In the genomic region with DNA sequence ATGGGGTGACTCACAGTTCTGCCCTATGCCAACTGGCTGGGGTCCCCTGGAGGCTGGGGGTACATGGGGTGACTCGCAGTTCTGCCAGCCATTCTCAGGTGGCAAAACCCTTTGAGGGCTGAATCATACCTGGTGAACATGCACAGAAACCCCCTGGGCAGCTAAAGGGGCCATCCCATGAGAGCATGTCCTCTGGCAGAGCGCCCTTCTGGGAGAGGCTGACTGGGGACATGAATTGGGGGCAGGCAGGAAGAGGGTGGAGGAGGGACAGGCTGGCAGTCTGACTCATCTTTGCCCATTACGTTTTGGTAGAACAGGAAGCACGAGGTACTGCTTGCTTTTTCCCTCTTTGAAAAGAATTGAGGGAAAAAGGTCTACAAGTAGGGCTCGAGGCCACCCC, we compare ENCODE assay signal across 10 cellular contexts. TPM values are rescaled to one million over a fixed set of nuclear protein-coding genes. Genes with fewer than 3 reads are reported as not detected.
DNase-seq lines count a peak whose midpoint lies in the region; ATAC-seq and TF ChIP-seq lines count a peak whose summit lies in the region.
"Had no signal": no experiment of that assay in that cellular context is flagged by ENCODE, and none has a peak within 500 bp of the region (broad histone marks: within the 10 kb centered on the region; RNA-seq: fewer than 3 reads in every experiment).

No MANE protein-coding gene starts in this region.

- ATAC-seq in GM19035 (IDR thresholded peaks at IDR 0.05; ENCODE audit: unreplicated experiment) (no peak), HG03520 (IDR thresholded peaks at IDR 0.05; ENCODE audit: unreplicated experiment) (no peak), HG02623 (IDR thresholded peaks at IDR 0.05; ENCODE audit: unreplicated experiment) (no peak)
- ATAC-seq: gastroesophageal sphincter had no signal

- H3K9me3 ChIP-seq in spleen: no peaks in the 10 kb centered on the region
- no peaks in the 10 kb centered on the region for H3K9me3 ChIP-seq in MM.1S (replicated peaks; ENCODE audit: insufficient read depth, low read length)
- H3K9me3 ChIP-seq: gastroesophageal sphincter had no signal

- H3K27me3 ChIP-seq in spleen (replicated peaks in 1 of 7): no peaks in the 10 kb centered on the region
- H3K27me3 ChIP-seq in MM.1S (replicated peaks; ENCODE audit: insufficient read depth, low read length): no peaks in the 10 kb centered on the region
- H3K27me3 ChIP-seq: brain microvascular endothelial cell, gastroesophageal sphincter had no signal

- intact Hi-C loops in spleen (cut with DNase I; ENCODE audit: low total_unique reads): no loop called here

- TF ChIP-seq POLR2A in spleen (IDR thresholded peaks at IDR 0.05): no peak

- H3K9me3 Mint-ChIP-seq in T-helper 1 cell treated with Interleukin-12 subunit alpha and Interleukin-12 subunit beta and Interleukin-4 antibody, amounts not matched to agents 30 μg/mL and 1 μg/mL, for 36 hours: no peaks in the 10 kb centered on the region
- H3K9me3 Mint-ChIP-seq in activated naive CD4-positive, alpha-beta T cell treated with anti-CD3 and anti-CD28 coated beads, Interleukin-2, amount 10 ng/mL, durations not matched to agents 7 days and 5 days: no peaks in the 10 kb centered on the region

- H3K4me3 ChIP-seq in spleen: no peak overlapping the region
- H3K4me3 ChIP-seq in MM.1S (ENCODE audit: low read length): no peak overlapping the region
- H3K4me3 ChIP-seq: gastroesophageal sphincter had no signal

- H3K36me3 ChIP-seq in spleen (peaks cover 0 to 85% (median 37%) of the 10 kb centered on the region in 6 donors), MM.1S (replicated peaks; ENCODE audit: insufficient read depth, low read length) (no peaks in the 10 kb centered on the region)
- H3K36me3 ChIP-seq: brain microvascular endothelial cell had no signal

- peaks cover 83% of the 10 kb centered on the region for H3K36me3 Mint-ChIP-seq in T-helper 1 cell treated with Interleukin-12 subunit alpha and Interleukin-12 subunit beta and Interleukin-4 antibody, amounts not matched to agents 30 μg/mL and 1 μg/mL, for 36 hours (ENCODE audit: low read depth)
- peaks cover 93% of the 10 kb centered on the region for H3K36me3 Mint-ChIP-seq in activated naive CD4-positive, alpha-beta T cell treated with anti-CD3 and anti-CD28 coated beads, Interleukin-2, amount 10 ng/mL, durations not matched to agents 7 days and 5 days

- H3K4me1 Mint-ChIP-seq in T-helper 1 cell treated with Interleukin-12 subunit alpha and Interleukin-12 subunit beta and Interleukin-4 antibody, amounts not matched to agents 30 μg/mL and 1 μg/mL, for 36 hours (ENCODE audit: low read depth): peaks cover 71% of the 10 kb centered on the region
- peaks cover 83% of the 10 kb centered on the region for H3K4me1 Mint-ChIP-seq in activated naive CD4-positive, alpha-beta T cell treated with anti-CD3 and anti-CD28 coated beads, Interleukin-2, amount 10 ng/mL, durations not matched to agents 7 days and 5 days

- no peak overlapping the region for H3K4me3 Mint-ChIP-seq in T-helper 1 cell treated with Interleukin-12 subunit alpha and Interleukin-12 subunit beta and Interleukin-4 antibody, amounts not matched to agents 30 μg/mL and 1 μg/mL, for 36 hours
- H3K4me3 Mint-ChIP-seq in activated naive CD4-positive, alpha-beta T cell treated with anti-CD3 and anti-CD28 coated beads, Interleukin-2, amount 10 ng/mL, durations not matched to agents 7 days and 5 days: no peak overlapping the region

- CTCF ChIA-PET in activated naive CD4-positive, alpha-beta T cell treated with anti-CD3 and anti-CD28 coated beads, Interleukin-2, amount 10 ng/mL, durations not matched to agents 7 days and 5 days (lab: Charles Lee): interaction anchor here (1.0 kb wide), 1 partner anchor 13 kb away, joined by 3 read pairs; no protein-coding TSS in a partner anchor

- peak overlapping the region; percentile 70 for H3K27ac Mint-ChIP-seq in T-helper 1 cell treated with Interleukin-12 subunit alpha and Interleukin-12 subunit beta and Interleukin-4 antibody, amounts not matched to agents 30 μg/mL and 1 μg/mL, for 36 hours
- H3K27ac Mint-ChIP-seq in activated naive CD4-positive, alpha-beta T cell treated with anti-CD3 and anti-CD28 coated beads, Interleukin-2, amount 10 ng/mL, durations not matched to agents 7 days and 5 days: peak overlapping the region; percentile 79

- H3K9ac ChIP-seq in MM.1S (ENCODE audit: low read length): no peak overlapping the region

- no peaks in the 10 kb centered on the region for H3K9me2 ChIP-seq in MM.1S (replicated peaks; ENCODE audit: insufficient read depth, low read length)

- DNase-seq in H4 (ENCODE audit: low spot score): peak; percentile 41
- peak; percentile 50 for DNase-seq in activated naive CD4-positive, alpha-beta T cell treated with anti-CD3 and anti-CD28 coated beads, Interleukin-2, amount 10 ng/mL, durations not matched to agents 7 days and 5 days
- no peak for DNase-seq in spleen
- no peak for DNase-seq in MM.1S
- DNase-seq: brain microvascular endothelial cell had no signal

- H2AFZ ChIP-seq in MM.1S (ENCODE audit: low read length): no peak overlapping the region

- no peaks in the 10 kb centered on the region for H3K27me3 Mint-ChIP-seq in T-helper 1 cell treated with Interleukin-12 subunit alpha and Interleukin-12 subunit beta and Interleukin-4 antibody, amounts not matched to agents 30 μg/mL and 1 μg/mL, for 36 hours (ENCODE audit: low read depth)
- H3K27me3 Mint-ChIP-seq in activated naive CD4-positive, alpha-beta T cell treated with anti-CD3 and anti-CD28 coated beads, Interleukin-2, amount 10 ng/mL, durations not matched to agents 7 days and 5 days: no peaks in the 10 kb centered on the region

- TF ChIP-seq CTCF in spleen (IDR thresholded peaks at IDR 0.05 in 8 of 11, conservative IDR thresholded peaks at IDR 0.05 in 3 of 11) (no peak), MM.1S (IDR thresholded peaks at IDR 0.05; ENCODE audit: low read length) (no peak)

- no peaks in the 10 kb centered on the region for H3K79me2 ChIP-seq in MM.1S (ENCODE audit: low read length)

- 38 to 47% (median 44%) methylated on average over 5 of the region's 5 CpGs for WGBS in spleen, 5 donors

- H3K4me2 ChIP-seq in MM.1S (ENCODE audit: low read depth, low read length): no peak overlapping the region

- no peaks in the 10 kb centered on the region for H4K20me1 ChIP-seq in MM.1S (ENCODE audit: insufficient read depth, low read length)

- H3K27ac ChIP-seq in spleen (peak overlapping the region in 6 of 8 donors; percentile 34 to 81 (median 60)), MM.1S (ENCODE audit: low read length) (no peak overlapping the region)
- H3K27ac ChIP-seq: brain microvascular endothelial cell, gastroesophageal sphincter had no signal

- H3K4me1 ChIP-seq in spleen (peaks cover 0 to 68% (median 21%) of the 10 kb centered on the region in 6 donors), MM.1S (ENCODE audit: low read length) (peaks cover 5% of the 10 kb centered on the region)

- H3F3A ChIP-seq in MM.1S (ENCODE audit: insufficient read depth, low read length): no peaks in the 10 kb centered on the region

RNA-seq across cellular contexts. Expression of gene TRAF1, which starts 16.7 kb away (rescaled TPM):
- total RNA-seq in H4 (2014; rRNA removed; shearing (Covaris generic)): 0.21 TPM in 2 replicates
- 10 to 100 TPM; 11.9 to 29.2 (median 22.4) TPM for total RNA-seq in spleen
- polyA plus RNA-seq in spleen: 10 to 100 TPM in 2 of 3 donors, 1 to 10 TPM in 1; 8.6 to 13.0 (median 10.2) TPM

RNA-seq across cellular contexts. Expression of gene PHF19, which starts 32.9 kb away (rescaled TPM):
- total RNA-seq in H4 (2014; rRNA removed; shearing (Covaris generic)): 52.7 and 66.6 TPM in 2 replicates
- total RNA-seq in spleen: 10 to 100 TPM; 33.4 to 53.0 (median 40.5) TPM
- polyA plus RNA-seq in spleen: 10 to 100 TPM; 12.6 to 29.4 (median 27.7) TPM

Comparison
In these comparisons a context has a peak if more than half of its experiments do, and no peak if none do; other contexts are left out.
1. DNase-seq: peak in H4 (single experiment) and activated naive CD4-positive, alpha-beta T cell treated with anti-CD3 and anti-CD28 coated beads, Interleukin-2, amount 10 ng/mL, durations not matched to agents 7 days and 5 days (single experiment); none in spleen (single experiment) and MM.1S (single experiment).
2. RNA of gene TRAF1, which starts 16.7 kb away (total RNA-seq): 11.9 to 29.2 TPM in spleen; 0.21 TPM in H4; every median in the first group is over 10 times any median in the second.